In the genomic region with DNA sequence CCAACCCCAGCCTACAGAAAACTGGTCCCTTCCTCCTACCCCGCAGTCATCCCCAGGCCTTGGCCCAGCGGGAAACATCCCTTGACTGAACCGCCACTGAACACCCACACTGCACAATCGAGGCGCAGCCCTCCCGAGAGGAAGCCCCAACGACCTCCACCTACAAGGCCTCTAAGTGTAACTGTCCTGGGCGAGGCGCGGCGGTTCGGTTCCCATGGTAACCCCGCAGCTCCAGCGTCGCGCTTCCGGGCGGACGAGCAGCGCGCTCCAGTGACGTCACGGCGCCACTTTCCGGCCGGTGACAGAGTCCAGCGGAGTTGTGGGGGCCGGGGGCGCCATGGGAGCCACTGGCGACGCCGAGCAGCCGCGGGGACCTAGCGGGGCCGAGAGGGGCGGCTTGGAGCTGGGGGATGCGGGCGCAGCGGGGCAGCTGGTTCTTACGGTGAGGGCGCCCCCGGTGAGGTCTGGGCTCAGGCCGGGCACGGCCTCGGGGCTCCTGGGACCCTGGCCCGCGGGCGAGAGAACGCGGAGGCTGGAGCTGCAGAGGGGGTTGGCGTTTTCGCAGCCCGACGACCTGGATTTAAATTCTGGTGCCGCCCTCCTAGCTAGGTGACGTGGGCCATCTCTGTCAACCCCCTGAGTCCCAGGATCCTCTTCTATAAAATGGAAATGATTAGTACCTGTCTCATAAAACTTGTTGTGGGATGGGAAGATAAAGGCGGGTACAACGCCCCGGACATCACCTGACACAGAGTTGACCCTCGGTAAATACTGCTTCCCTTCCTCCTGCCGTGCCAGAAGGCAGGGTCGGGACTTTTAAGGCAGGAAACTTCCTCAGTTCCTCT, we compare ENCODE assay signal across 9 cellular contexts. TPM values are rescaled to one million over a fixed set of nuclear protein-coding genes. Genes with fewer than 3 reads are reported as not detected.
DNase-seq lines count a peak whose midpoint lies in the region; ATAC-seq and TF ChIP-seq lines count a peak whose summit lies in the region.
"Had no signal": no experiment of that assay in that cellular context is flagged by ENCODE, and none has a peak within 500 bp of the region (broad histone marks: within the 10 kb centered on the region; RNA-seq: fewer than 3 reads in every experiment).

DNTTIP1 (plus strand) TSS at position 287 of the 845 bp plus-strand sequence; CDS start at position 338, 51 bp downstream.
WFDC3 (minus strand) TSS at position 216 of the 845 bp plus-strand sequence. CDS start 1,908 bp downstream, outside the sequence.

- CTCF ChIA-PET in BJ (lab: Yijun Ruan, JAX), result interaction anchor here (0.7 to 1.2 kb wide), 2 partner anchors 14 to 172 kb away, joined by 3 read pairs; no protein-coding TSS in a partner anchor

- DNase-seq in BJ (ENCODE audit: low read depth), result no peak
- peak; percentile 79 for DNase-seq in GM19240 (ENCODE audit: insufficient read length, low spot score)
- DNase-seq in NCI-H526 treated with DMSO at 0.1 percent for 48 hours (lab: John Stamatoyannopoulos, UW), result peak; percentile 64
- peak; percentile 88 to 91 for DNase-seq in activated CD4-positive, alpha-beta T cell treated with anti-CD3 and anti-CD28 coated beads, Interleukin-2, amount 50 U/mL, for 48 hours
- DNase-seq in dorsolateral prefrontal cortex, result peak; percentile 80 to 95 (median 90)
- DNase-seq in right lobe of liver, result peak; percentile 94 to 96 (median 95)
- DNase-seq in stimulated activated CD4-positive, alpha-beta T cell treated with anti-CD3 and anti-CD28 coated beads, Interleukin-4, amount 100 ng/mL, for 1 hour, result peak; percentile 88

- H3K4me3 ChIP-seq in BJ (ENCODE audit: low read depth, low read length) (peak within 1 kb of the TSS; percentile 68), dorsolateral prefrontal cortex (peak within 1 kb of the TSS; percentile 77 to 100 (median 96)), right lobe of liver (peak within 1 kb of the TSS; percentile 90 to 96 (median 92))

- peaks cover 0 to 9% (median 3%) of the 10 kb centered on the region in 4 donors for H3K4me1 ChIP-seq in right lobe of liver

- intact Hi-C loops in dorsolateral prefrontal cortex (cut with DNase I), result loop anchor here (5.0 kb wide), 2 partner anchors 100 to 180 kb away; partner anchors contain the start of genes CTSA (in 1 of the 2), NEURL2 (in 1 of the 2) and ZNF335 (in 1 of the 2)
- intact Hi-C loops in right lobe of liver (cut with DNase I), result loop anchor here in 1 of 2 donors (10.0 kb wide), 1 partner anchor 173 kb away; no protein-coding TSS in a partner anchor

- H3K27ac ChIP-seq in dorsolateral prefrontal cortex, result peak within 1 kb of the TSS in 55 of 59 donors; percentile 33 to 95 (median 86)
- peak within 1 kb of the TSS; percentile 78 to 82 (median 81) for H3K27ac ChIP-seq in right lobe of liver

- ATAC-seq in HG03460 (IDR thresholded peaks at IDR 0.05; ENCODE audit: unreplicated experiment) (peak; percentile 91), right lobe of liver (peak; percentile 94 to 98 (median 98))

- H3K36me3 ChIP-seq in BJ (ENCODE audit: control insufficient read depth, insufficient read depth, low read length) (peaks cover 13% of the 10 kb centered on the region), right lobe of liver (peaks cover 0 to 31% (median 12%) of the 10 kb centered on the region in 4 donors)

- TF ChIP-seq CTCF in BJ (IDR thresholded peaks at IDR 0.05; ENCODE audit: insufficient read depth, low read depth, low read length), result no peak
- peak in 35 of 56 donors; percentile 9 to 55 (median 27) for TF ChIP-seq CTCF in dorsolateral prefrontal cortex (IDR thresholded peaks at IDR 0.05 in 54 of 56, conservative IDR thresholded peaks at IDR 0.05 in 2 of 56; ENCODE audit: low read depth in 1 of 56, partially characterized antibody in 56 of 56)
- no peak for TF ChIP-seq CTCF in right lobe of liver (IDR thresholded peaks at IDR 0.05)

- POLR2A ChIA-PET in BJ (lab: Charles Lee), result no interaction called here

- WGBS in right lobe of liver (ENCODE audit: insufficient coverage, low coverage, low lambda C conversion rate, missing lambda C conversion rate), result 1% methylated on average over 25 of the region's 63 CpGs

- H3K27me3 ChIP-seq in BJ (ENCODE audit: control insufficient read depth, insufficient read depth, low read length) (peaks cover 4% of the 10 kb centered on the region; the same call in 1 of the 2 replicates), dorsolateral prefrontal cortex (no peaks in the 10 kb centered on the region), right lobe of liver (no peaks in the 10 kb centered on the region)

- no peaks in the 10 kb centered on the region for H3K9me3 ChIP-seq in right lobe of liver

- peak; percentile 77 for TF ChIP-seq POLR2A in right lobe of liver (IDR thresholded peaks at IDR 0.05)

RNA-seq across cellular contexts. Expression of gene DNTTIP1, which starts in this region (rescaled TPM):
- polyA plus RNA-seq in BJ (2011; rRNA removed), result 35.6 and 44.8 TPM in 2 replicates
- 10.5 and 14.5 TPM in 2 replicates for polyA minus RNA-seq in BJ (2011; rRNA and poly(A)+ RNA removed)
- total RNA-seq in dorsolateral prefrontal cortex (10 to 100 TPM; 13.2 to 33.5 (median 21.5) TPM), right lobe of liver (10 to 100 TPM in 3 of 6 experiments, 1 to 10 TPM in 3; 7.5 to 15.7 (median 11.3) TPM)

RNA-seq across cellular contexts. Expression of gene WFDC3, which starts in this region (rescaled TPM):
- 0.71 and 0.78 TPM in 2 replicates for polyA plus RNA-seq in BJ (2011; rRNA removed)
- 0.51 and 0.76 TPM in 2 replicates for polyA minus RNA-seq in BJ (2011; rRNA and poly(A)+ RNA removed)
- total RNA-seq in dorsolateral prefrontal cortex (1 to 10 TPM in 76 of 120 experiments, under 1 TPM in 7, not detected in 37; 0.71 to 6.6 (median 1.8) TPM), right lobe of liver (under 1 TPM in 2 of 6 experiments, not detected in 4; 0.49 to 0.73 TPM)
- total RNA-seq: T-helper 2 cell treated with Interferon-gamma antibody and Interleukin-4, amounts not matched to agents 100 ng/mL and 5 ng/mL, for 36 hours had no signal

Comparison
In these comparisons a context has a peak if more than half of its experiments do, and no peak if none do; other contexts are left out.
1. CTCF ChIP-seq: peak in dorsolateral prefrontal cortex (35 of 56); none in BJ (single experiment) and right lobe of liver (0 of 4).
2. Peak in every context shown above with its lines, with median percentiles within 50 percentile points of each other: H3K4me3 ChIP-seq.